9 cellular contexts compared by ENCODE assay signal in the genomic region with DNA sequence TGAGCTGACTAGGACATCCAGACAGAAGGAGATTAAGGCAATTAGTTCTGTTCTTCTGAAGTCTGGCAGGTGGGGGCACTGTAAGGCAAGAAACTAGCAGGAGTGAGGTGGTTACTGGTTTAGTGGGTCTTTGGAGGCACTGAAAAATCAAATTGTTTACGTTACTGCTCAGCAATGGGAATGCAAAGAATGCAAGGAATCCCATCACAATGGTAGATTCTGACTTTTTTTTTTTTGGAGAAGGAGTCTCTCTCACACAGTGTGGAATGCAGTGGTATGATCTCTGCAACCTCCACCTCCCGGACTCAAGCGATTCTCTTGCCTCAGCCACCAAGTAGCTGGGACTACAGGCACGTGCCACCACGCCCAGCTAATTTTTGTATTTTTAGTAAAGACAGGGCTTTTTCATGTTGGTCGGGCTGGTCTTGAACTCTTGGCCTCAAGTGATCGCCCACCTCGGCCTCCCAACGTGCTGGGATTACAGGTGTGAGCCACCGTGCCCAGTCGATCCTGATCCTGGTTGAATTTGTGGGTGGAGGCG. TPM values are rescaled to one million over a fixed set of nuclear protein-coding genes. Genes with fewer than 3 reads are reported as not detected.
DNase-seq lines count a peak whose midpoint lies in the region; ATAC-seq lines count a peak whose summit lies in the region.
"Had no signal": no experiment of that assay in that cellular context is flagged by ENCODE, and none has a peak within 500 bp of the region (broad histone marks: within the 10 kb centered on the region; RNA-seq: fewer than 3 reads in every experiment).

No MANE protein-coding gene starts in this region.

- no peaks in the 10 kb centered on the region for H3K4me1 Mint-ChIP-seq in naive thymus-derived CD4-positive, alpha-beta T cell

- no peaks in the 10 kb centered on the region for H3K27me3 ChIP-seq in naive thymus-derived CD4-positive, alpha-beta T cell (ENCODE audit: control insufficient read depth in 2 of 2, insufficient read depth in 2 of 2, low read length in 2 of 2)

- H3K36me3 Mint-ChIP-seq in naive thymus-derived CD4-positive, alpha-beta T cell, result no peaks in the 10 kb centered on the region

- no peak overlapping the region for H3K27ac Mint-ChIP-seq in naive thymus-derived CD4-positive, alpha-beta T cell

- H3K4me3 Mint-ChIP-seq in naive thymus-derived CD4-positive, alpha-beta T cell, result no peak overlapping the region

- CTCF ChIA-PET in naive thymus-derived CD4-positive, alpha-beta T cell (lab: Charles Lee), result no interaction called here

- peaks cover 0 to 7% (median 4%) of the 10 kb centered on the region in 5 donors for H3K27me3 Mint-ChIP-seq in naive thymus-derived CD4-positive, alpha-beta T cell

- DNase-seq in Right ventricle myocardium superior, result no peak
- DNase-seq in cardiac septum (ENCODE audit: low spot score), result no peak
- DNase-seq in T1000 (lab: John Stamatoyannopoulos, UW), result peak; percentile 81
- DNase-seq in left ventricle myocardium superior, result no peak
- DNase-seq in NK-92 treated with Interleukin-12 subunit alpha and Interleukin-12 subunit beta, amount 100 ng/mL, for 24 hours (lab: John Stamatoyannopoulos, UW), result no peak
- DNase-seq in naive thymus-derived CD4-positive, alpha-beta T cell, result no peak
- DNase-seq: COR-L47 had no signal

- H3K27ac ChIP-seq in naive thymus-derived CD4-positive, alpha-beta T cell (ENCODE audit: low read depth, low read length), result no peak overlapping the region

- no peaks in the 10 kb centered on the region for H3K4me1 ChIP-seq in naive thymus-derived CD4-positive, alpha-beta T cell (ENCODE audit: control insufficient read depth in 2 of 2, insufficient read depth in 2 of 2, low read length in 2 of 2)

- H3K4me3 ChIP-seq in naive thymus-derived CD4-positive, alpha-beta T cell (ENCODE audit: low read length), result no peak overlapping the region

- ATAC-seq in Right ventricle myocardium superior (ENCODE audit: poor library complexity), result peak; percentile 54
- peak; percentile 30 for ATAC-seq in left ventricle myocardium superior
- ATAC-seq in GM21515 (IDR thresholded peaks at IDR 0.05; ENCODE audit: unreplicated experiment), result no peak
- no peak for ATAC-seq in GM21723 (IDR thresholded peaks at IDR 0.05; ENCODE audit: unreplicated experiment)
- no peak for ATAC-seq in naive thymus-derived CD4-positive, alpha-beta T cell

- H3K9me3 ChIP-seq in naive thymus-derived CD4-positive, alpha-beta T cell (ENCODE audit: control insufficient read depth in 2 of 3, low read length in 3 of 3), result no peaks in the 10 kb centered on the region

- intact Hi-C loops in Right ventricle myocardium superior (cut with DNase I), result loop anchor here (2.0 kb wide), 1 partner anchor 70 kb away; no protein-coding TSS in a partner anchor
- intact Hi-C loops in cardiac septum (cut with DNase I), result no loop called here
- intact Hi-C loops in left ventricle myocardium superior (cut with micrococcal nuclease), result no loop called here
- intact Hi-C loops in naive thymus-derived CD4-positive, alpha-beta T cell (cut with micrococcal nuclease), result loop anchor here in 1 of 2 donors (10.0 kb wide), 1 partner anchor 494 kb away; a partner anchor contains a TSS

- no peaks in the 10 kb centered on the region for H3K36me3 ChIP-seq in naive thymus-derived CD4-positive, alpha-beta T cell (ENCODE audit: control insufficient read depth in 2 of 3, insufficient read depth in 3 of 3, low read length in 3 of 3)

- POLR2A ChIA-PET in naive thymus-derived CD4-positive, alpha-beta T cell (lab: Charles Lee), result no interaction called here

- peaks cover 0 to 3% (median 0%) of the 10 kb centered on the region in 11 donors for H3K9me3 Mint-ChIP-seq in naive thymus-derived CD4-positive, alpha-beta T cell

RNA-seq across cellular contexts. Expression of a gene that starts 16.4 kb away (rescaled TPM):
- total RNA-seq in Right ventricle myocardium superior (95.2 TPM), cardiac septum (29.9 TPM), left ventricle myocardium superior (78.0 TPM)
- not detected for total RNA-seq in naive thymus-derived CD4-positive, alpha-beta T cell
- polyA plus RNA-seq in naive thymus-derived CD4-positive, alpha-beta T cell, result not detected

RNA-seq across cellular contexts. Expression of a gene that starts 23.9 kb away (rescaled TPM):
- total RNA-seq in Right ventricle myocardium superior (33.3 TPM), cardiac septum (31.2 TPM), left ventricle myocardium superior (41.4 TPM)
- not detected for total RNA-seq in naive thymus-derived CD4-positive, alpha-beta T cell
- polyA plus RNA-seq in naive thymus-derived CD4-positive, alpha-beta T cell, result not detected

Comparison
In these comparisons a context has a peak if more than half of its experiments do, and no peak if none do; other contexts are left out.
1. ATAC-seq: peak in Right ventricle myocardium superior (single experiment) and left ventricle myocardium superior (single experiment); none in GM21515 (single experiment), GM21723 (single experiment) and naive thymus-derived CD4-positive, alpha-beta T cell (single experiment).
2. RNA of a gene that starts 16.4 kb away (total RNA-seq): 95.2 TPM in Right ventricle myocardium superior (single experiment), 78.0 TPM in left ventricle myocardium superior (single experiment) and 29.9 TPM in cardiac septum (single experiment); not detected in naive thymus-derived CD4-positive, alpha-beta T cell; every median in the first group is over 10 times any median in the second.
3. RNA of a gene that starts 23.9 kb away (total RNA-seq): 41.4 TPM in left ventricle myocardium superior (single experiment), 33.3 TPM in Right ventricle myocardium superior (single experiment) and 31.2 TPM in cardiac septum (single experiment); not detected in naive thymus-derived CD4-positive, alpha-beta T cell; every median in the first group is over 10 times any median in the second.